Comparison of ENCODE assay signal across 1 cellular context in genomic region chr18:10787293-10787901, GRCh38.
A peak's percentile ranks its signal among the peaks of the same experiment; 100 is the strongest.
TF ChIP-seq lines count a peak whose summit lies in the region.

No MANE protein-coding gene starts in this region.

TF ChIP-seq in GM12878, 131 proteins besides CTCF, POLR2A, EP300 and RAD21 (continued from another document and continues in another):
- TF ChIP-seq BMI1 (IDR thresholded peaks at IDR 0.05; ENCODE audit: borderline replicate concordance) (no peak), YY1 (IDR thresholded peaks at IDR 0.05; ENCODE audit: low read depth, low read length) (peak; percentile 81; the same call in 1 of the 2 replicates), TCF7 (IDR thresholded peaks at IDR 0.05; ENCODE audit: borderline replicate concordance) (no peak), RBBP5 (conservative IDR thresholded peaks at IDR 0.05) (no peak), ZNF384 (IDR thresholded peaks at IDR 0.05; ENCODE audit: borderline replicate concordance, low read depth, low read length) (no peak), RUNX3 (IDR thresholded peaks at IDR 0.05; ENCODE audit: low read length) (peak; percentile 99), DPF2 (IDR thresholded peaks at IDR 0.05) (no peak), ZBTB33 (IDR thresholded peaks at IDR 0.05) (no peak), IRF4 (IDR thresholded peaks at IDR 0.05; ENCODE audit: low read depth, low read length) (peak; percentile 57; the same call in 1 of the 2 replicates), PKNOX1 (IDR thresholded peaks at IDR 0.05) (peak; percentile 69), NRF1 (conservative IDR thresholded peaks at IDR 0.05; ENCODE audit: low read depth, low read length) (no peak), SUZ12 (IDR thresholded peaks at IDR 0.05; ENCODE audit: unreplicated experiment) (no peak), ETV6 (conservative IDR thresholded peaks at IDR 0.05 in 1 of 2, IDR thresholded peaks at IDR 0.05 in 1 of 2; ENCODE audit: borderline replicate concordance in 1 of 2, low read depth in 1 of 2) (peak in 1 of 2 experiments; percentile 33; a peak in 1 of 4 replicates), SMAD5 (IDR thresholded peaks at IDR 0.05; ENCODE audit: low read depth) (no peak), GATAD2B (conservative IDR thresholded peaks at IDR 0.05; ENCODE audit: low read depth) (no peak), ZNF207 (IDR thresholded peaks at IDR 0.05; ENCODE audit: borderline replicate concordance) (no peak), KAT2A (conservative IDR thresholded peaks at IDR 0.05; ENCODE audit: control insufficient read depth, low read depth, low read length) (no peak), IRF3 (IDR thresholded peaks at IDR 0.05) (no peak), TCF3 (IDR thresholded peaks at IDR 0.05; ENCODE audit: borderline replicate concordance, insufficient read depth, low read depth, low read length) (no peak), BCL11A (IDR thresholded peaks at IDR 0.05; ENCODE audit: low read depth, low read length) (no peak), CREM (IDR thresholded peaks at IDR 0.05; ENCODE audit: low read depth) (peak; percentile 57), HDGF (IDR thresholded peaks at IDR 0.05) (no peak), ATF7 (IDR thresholded peaks at IDR 0.05; ENCODE audit: low read depth) (peak; percentile 76), TAF1 (IDR thresholded peaks at IDR 0.05; ENCODE audit: borderline replicate concordance, low read depth, low read length) (no peak), CBX5 (IDR thresholded peaks at IDR 0.05; ENCODE audit: low read depth) (peak; percentile 76; the same call in 1 of the 2 replicates), CBFB (IDR thresholded peaks at IDR 0.05; ENCODE audit: low read depth) (peak; percentile 95), RFX5 (IDR thresholded peaks at IDR 0.05; ENCODE audit: low read depth, low read length) (no peak), MEF2A (IDR thresholded peaks at IDR 0.05; ENCODE audit: insufficient read depth, low read depth, low read length) (peak; percentile 17; the same call in 1 of the 2 replicates), NR2C1 (IDR thresholded peaks at IDR 0.05) (no peak), CEBPZ (IDR thresholded peaks at IDR 0.05; ENCODE audit: low read depth, low read length) (no peak), KLF5 (IDR thresholded peaks at IDR 0.05; ENCODE audit: partially characterized antibody) (no peak), SREBF1 (IDR thresholded peaks at IDR 0.05; ENCODE audit: low read length) (no peak), MXI1 (IDR thresholded peaks at IDR 0.05; ENCODE audit: low read depth, low read length) (no peak), BACH1 (IDR thresholded peaks at IDR 0.05; ENCODE audit: borderline replicate concordance) (no peak; the same call in 1 of the 2 replicates), ATF2 (IDR thresholded peaks at IDR 0.05; ENCODE audit: low read length) (peak; percentile 74; the same call in 1 of the 2 replicates), TCF12 (IDR thresholded peaks at IDR 0.05; ENCODE audit: low read depth, low read length) (no peak), NFYA (IDR thresholded peaks at IDR 0.05; ENCODE audit: borderline replicate concordance, low read depth, low read length) (no peak), POU2F2 (IDR thresholded peaks at IDR 0.05; ENCODE audit: borderline replicate concordance, low read depth, low read length) (0 out of 3 replicates have a peak, but pooled peaks have one; percentile 32), EED (IDR thresholded peaks at IDR 0.05; ENCODE audit: low read depth) (no peak), ZBTB40 (IDR thresholded peaks at IDR 0.05; ENCODE audit: borderline replicate concordance) (no peak), ZBTB11 (CRISPR knock-in tag; IDR thresholded peaks at IDR 0.05) (no peak), SRF (IDR thresholded peaks at IDR 0.05; ENCODE audit: low read depth in 2 of 2, low read length in 2 of 2) (no peak), CBX3 (IDR thresholded peaks at IDR 0.05; ENCODE audit: borderline replicate concordance, low read depth) (no peak), STAT1 (conservative IDR thresholded peaks at IDR 0.05) (no peak), HDAC2 (IDR thresholded peaks at IDR 0.05) (no peak), PAX5 (IDR thresholded peaks at IDR 0.05; ENCODE audit: borderline replicate concordance, low read depth, low read length) (peak; percentile 32; the same call in 1 of the 2 replicates), ESRRA (IDR thresholded peaks at IDR 0.05; ENCODE audit: low read length) (no peak), SMC3 (IDR thresholded peaks at IDR 0.05; ENCODE audit: borderline replicate concordance, low read length) (peak; percentile 68), E2F4 (IDR thresholded peaks at IDR 0.05; ENCODE audit: low read depth, low read length) (no peak), RCOR1 (conservative IDR thresholded peaks at IDR 0.05; ENCODE audit: low read depth, low read length) (no peak), SIX5 (IDR thresholded peaks at IDR 0.05; ENCODE audit: low read depth, low read length, severe bottlenecking) (no peak)
